Comparison of ENCODE assay signal across 1 cellular context in the genomic region with DNA sequence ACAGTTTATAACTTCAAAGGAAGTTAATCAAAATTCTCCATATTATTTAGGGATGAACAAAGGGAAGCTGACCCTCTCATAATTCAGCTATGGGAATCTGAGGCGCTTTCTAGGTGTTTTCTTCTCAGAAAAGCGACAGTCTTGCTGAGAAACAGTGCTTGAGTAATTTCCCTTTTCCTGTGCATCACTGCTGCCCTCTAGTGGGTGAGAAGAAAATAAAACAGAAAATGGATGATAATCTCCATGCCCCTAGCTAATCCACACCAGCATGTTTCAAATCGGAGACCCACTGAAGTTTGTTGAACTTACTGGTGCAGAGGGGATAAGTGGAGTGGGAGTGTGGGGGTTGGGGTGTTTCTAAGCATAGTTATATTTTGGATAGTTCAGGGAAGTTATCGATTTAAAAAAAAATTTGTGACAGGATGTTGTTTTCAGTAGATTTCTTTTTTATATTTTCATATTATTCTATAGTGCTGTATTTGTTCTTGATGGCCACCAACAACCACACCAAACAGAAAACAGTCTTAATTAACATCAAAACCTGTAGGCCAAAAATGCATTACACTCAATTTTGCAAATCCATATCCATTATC.
TF ChIP-seq lines count a peak whose summit lies in the region.

No MANE protein-coding gene starts in this region.

TF ChIP-seq in GM23338, 12 proteins besides CTCF, POLR2A, EP300 and RAD21 (continued from another document):
- TF ChIP-seq, protein P1, sequence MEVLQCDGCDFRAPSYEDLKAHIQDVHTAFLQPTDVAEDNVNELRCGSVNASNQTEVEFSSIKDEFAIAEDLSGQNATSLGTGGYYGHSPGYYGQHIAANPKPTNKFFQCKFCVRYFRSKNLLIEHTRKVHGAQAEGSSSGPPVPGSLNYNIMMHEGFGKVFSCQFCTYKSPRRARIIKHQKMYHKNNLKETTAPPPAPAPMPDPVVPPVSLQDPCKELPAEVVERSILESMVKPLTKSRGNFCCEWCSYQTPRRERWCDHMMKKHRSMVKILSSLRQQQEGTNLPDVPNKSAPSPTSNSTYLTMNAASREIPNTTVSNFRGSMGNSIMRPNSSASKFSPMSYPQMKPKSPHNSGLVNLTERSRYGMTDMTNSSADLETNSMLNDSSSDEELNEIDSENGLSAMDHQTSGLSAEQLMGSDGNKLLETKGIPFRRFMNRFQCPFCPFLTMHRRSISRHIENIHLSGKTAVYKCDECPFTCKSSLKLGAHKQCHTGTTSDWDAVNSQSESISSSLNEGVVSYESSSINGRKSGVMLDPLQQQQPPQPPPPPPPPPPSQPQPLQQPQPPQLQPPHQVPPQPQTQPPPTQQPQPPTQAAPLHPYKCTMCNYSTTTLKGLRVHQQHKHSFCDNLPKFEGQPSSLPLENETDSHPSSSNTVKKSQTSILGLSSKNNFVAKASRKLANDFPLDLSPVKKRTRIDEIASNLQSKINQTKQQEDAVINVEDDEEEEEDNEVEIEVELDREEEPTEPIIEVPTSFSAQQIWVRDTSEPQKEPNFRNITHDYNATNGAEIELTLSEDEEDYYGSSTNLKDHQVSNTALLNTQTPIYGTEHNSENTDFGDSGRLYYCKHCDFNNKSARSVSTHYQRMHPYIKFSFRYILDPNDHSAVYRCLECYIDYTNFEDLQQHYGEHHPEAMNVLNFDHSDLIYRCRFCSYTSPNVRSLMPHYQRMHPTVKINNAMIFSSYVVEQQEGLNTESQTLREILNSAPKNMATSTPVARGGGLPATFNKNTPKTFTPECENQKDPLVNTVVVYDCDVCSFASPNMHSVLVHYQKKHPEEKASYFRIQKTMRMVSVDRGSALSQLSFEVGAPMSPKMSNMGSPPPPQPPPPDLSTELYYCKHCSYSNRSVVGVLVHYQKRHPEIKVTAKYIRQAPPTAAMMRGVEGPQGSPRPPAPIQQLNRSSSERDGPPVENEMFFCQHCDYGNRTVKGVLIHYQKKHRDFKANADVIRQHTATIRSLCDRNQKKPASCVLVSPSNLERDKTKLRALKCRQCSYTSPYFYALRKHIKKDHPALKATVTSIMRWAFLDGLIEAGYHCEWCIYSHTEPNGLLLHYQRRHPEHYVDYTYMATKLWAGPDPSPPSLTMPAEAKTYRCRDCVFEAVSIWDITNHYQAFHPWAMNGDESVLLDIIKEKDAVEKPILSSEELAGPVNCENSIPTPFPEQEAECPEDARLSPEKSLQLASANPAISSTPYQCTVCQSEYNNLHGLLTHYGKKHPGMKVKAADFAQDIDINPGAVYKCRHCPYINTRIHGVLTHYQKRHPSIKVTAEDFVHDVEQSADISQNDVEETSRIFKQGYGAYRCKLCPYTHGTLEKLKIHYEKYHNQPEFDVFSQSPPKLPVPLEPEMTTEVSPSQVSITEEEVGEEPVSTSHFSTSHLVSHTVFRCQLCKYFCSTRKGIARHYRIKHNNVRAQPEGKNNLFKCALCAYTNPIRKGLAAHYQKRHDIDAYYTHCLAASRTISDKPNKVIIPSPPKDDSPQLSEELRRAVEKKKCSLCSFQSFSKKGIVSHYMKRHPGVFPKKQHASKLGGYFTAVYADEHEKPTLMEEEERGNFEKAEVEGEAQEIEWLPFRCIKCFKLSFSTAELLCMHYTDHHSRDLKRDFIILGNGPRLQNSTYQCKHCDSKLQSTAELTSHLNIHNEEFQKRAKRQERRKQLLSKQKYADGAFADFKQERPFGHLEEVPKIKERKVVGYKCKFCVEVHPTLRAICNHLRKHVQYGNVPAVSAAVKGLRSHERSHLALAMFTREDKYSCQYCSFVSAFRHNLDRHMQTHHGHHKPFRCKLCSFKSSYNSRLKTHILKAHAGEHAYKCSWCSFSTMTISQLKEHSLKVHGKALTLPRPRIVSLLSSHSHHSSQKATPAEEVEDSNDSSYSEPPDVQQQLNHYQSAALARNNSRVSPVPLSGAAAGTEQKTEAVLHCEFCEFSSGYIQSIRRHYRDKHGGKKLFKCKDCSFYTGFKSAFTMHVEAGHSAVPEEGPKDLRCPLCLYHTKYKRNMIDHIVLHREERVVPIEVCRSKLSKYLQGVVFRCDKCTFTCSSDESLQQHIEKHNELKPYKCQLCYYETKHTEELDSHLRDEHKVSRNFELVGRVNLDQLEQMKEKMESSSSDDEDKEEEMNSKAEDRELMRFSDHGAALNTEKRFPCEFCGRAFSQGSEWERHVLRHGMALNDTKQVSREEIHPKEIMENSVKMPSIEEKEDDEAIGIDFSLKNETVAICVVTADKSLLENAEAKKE (CRISPR knock-in tag; IDR thresholded peaks at IDR 0.05): no peak
- no peak for TF ChIP-seq CREB1 (CRISPR knock-in tag; IDR thresholded peaks at IDR 0.05; ENCODE audit: low read depth)
- TF ChIP-seq EZH2phosphoT487 (IDR thresholded peaks at IDR 0.05; ENCODE audit: unreplicated experiment): no peak
- TF ChIP-seq JUNB (IDR thresholded peaks at IDR 0.05; ENCODE audit: unreplicated experiment): no peak
